Comparison of ENCODE assay signal across 10 cellular contexts in the genomic region with DNA sequence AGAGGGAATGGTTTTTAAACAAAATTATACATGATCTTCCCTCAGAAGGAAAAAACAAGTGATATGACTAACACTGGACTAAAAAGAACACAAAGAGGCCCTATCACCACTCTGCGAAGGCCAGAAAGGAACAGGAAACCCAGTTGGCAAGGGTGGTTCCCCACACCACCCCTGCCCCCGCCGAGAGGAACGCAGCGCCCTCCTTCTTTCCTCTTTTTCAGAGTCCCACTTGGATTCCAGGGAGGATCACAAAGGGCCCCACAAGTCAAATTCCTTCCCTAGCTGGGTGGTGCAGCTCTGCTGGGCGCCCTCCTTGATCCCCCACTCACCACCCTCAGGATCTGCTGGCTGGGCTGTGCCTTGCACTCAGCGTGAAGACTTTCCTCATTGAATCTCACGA. TPM values are rescaled to one million over a fixed set of nuclear protein-coding genes. Genes with fewer than 3 reads are reported as not detected.
A peak's percentile ranks its signal among the peaks of the same experiment; 100 is the strongest.
DNase-seq lines count a peak whose midpoint lies in the region; ATAC-seq and TF ChIP-seq lines count a peak whose summit lies in the region.
"Had no signal": no experiment of that assay in that cellular context is flagged by ENCODE, and none has a peak within 500 bp of the region (broad histone marks: within the 10 kb centered on the region; RNA-seq: fewer than 3 reads in every experiment).

No MANE protein-coding gene starts in this region.

- no peak for TF ChIP-seq CTCF in tibial artery (IDR thresholded peaks at IDR 0.05)
- TF ChIP-seq CTCF in GM20000 (IDR thresholded peaks at IDR 0.05; ENCODE audit: extremely low read depth, missing control alignments) = no peak
- TF ChIP-seq CTCF in OCI-LY7 (conservative IDR thresholded peaks at IDR 0.05; ENCODE audit: low read length) = no peak

- intact Hi-C loops in right cardiac atrium (cut with DNase I) = no loop called here
- intact Hi-C loops in tibial artery (cut with DNase I; ENCODE audit: low total_unique reads) = no loop called here
- intact Hi-C loops in OCI-LY7 (cut with micrococcal nuclease; ENCODE audit: unreplicated experiment) = no loop called here

- BruUV-seq in OCI-LY7 (replicated peaks; lab: Mats Ljungman, UMichigan) = no TSS peak

- CTCF ChIA-PET in OCI-LY7 (lab: Charles Lee; ENCODE audit: unreplicated experiment) = no interaction called here

- H3K9me2 ChIP-seq in OCI-LY7 (ENCODE audit: insufficient read depth, low read length) = no peaks in the 10 kb centered on the region

- H3K36me3 ChIP-seq in tibial artery (no peaks in the 10 kb centered on the region), OCI-LY7 (ENCODE audit: insufficient read depth, low read length) (no peaks in the 10 kb centered on the region)

- H2AFZ ChIP-seq in OCI-LY7 (ENCODE audit: low read length) = no peak overlapping the region

- H3K27ac ChIP-seq in right cardiac atrium (ENCODE audit: low read length) = peak overlapping the region; percentile 32
- H3K27ac ChIP-seq in tibial artery = peak overlapping the region; percentile 36 to 40
- H3K27ac ChIP-seq in OCI-LY7 (ENCODE audit: low read depth, low read length, poor library complexity, severe bottlenecking) = no peak overlapping the region

- H3K9me3 ChIP-seq in right cardiac atrium (ENCODE audit: control insufficient read depth, low read length) (no peaks in the 10 kb centered on the region), tibial artery (no peaks in the 10 kb centered on the region), OCI-LY7 (ENCODE audit: low read length) (no peaks in the 10 kb centered on the region)

- H3K79me2 ChIP-seq in OCI-LY7 (ENCODE audit: insufficient read depth, low read depth, low read length) = no peaks in the 10 kb centered on the region

- no peak overlapping the region for H3K4me2 ChIP-seq in OCI-LY7 (ENCODE audit: low read length)

- 54% methylated on average over 8 of the region's 8 CpGs for WGBS in right cardiac atrium

- no peaks in the 10 kb centered on the region for H4K20me1 ChIP-seq in OCI-LY7 (ENCODE audit: insufficient read depth, low read length)

- peaks cover 24% of the 10 kb centered on the region for H3K4me1 ChIP-seq in right cardiac atrium (ENCODE audit: control insufficient read depth, insufficient read depth, low read length)
- H3K4me1 ChIP-seq in tibial artery = peaks cover 0 to 52% (median 0%) of the 10 kb centered on the region in 4 donors
- no peaks in the 10 kb centered on the region for H3K4me1 ChIP-seq in OCI-LY7 (ENCODE audit: insufficient read depth, low read length, poor library complexity, severe bottlenecking)

- H3K4me3 ChIP-seq in right cardiac atrium (ENCODE audit: low read length) (no peak overlapping the region), tibial artery (no peak overlapping the region), OCI-LY7 (ENCODE audit: low read depth, low read length, poor library complexity, severe bottlenecking) (no peak overlapping the region)
- H3K4me3 ChIP-seq: lung had no signal

- DNase-seq in activated naive CD4-positive, alpha-beta T cell treated with Interleukin-2 at 50 U/mL for 16 hours = peak; percentile 32
- no peak for DNase-seq in activated naive CD4-positive, alpha-beta T cell (lab: John Stamatoyannopoulos, UW)
- DNase-seq in UCSD-AML1 (lab: John Stamatoyannopoulos, UW; ENCODE audit: unreplicated experiment) (peak; percentile 68), right cardiac atrium (peak; percentile 53 to 74 (median 73)), tibial artery (peak in 1 of 2 donors; percentile 53), GM20000 (ENCODE audit: low spot score) (no peak), OCI-LY7 (ENCODE audit: low spot score) (no peak)
- DNase-seq: NCI-H1930 had no signal

- ATAC-seq in right cardiac atrium (peak; percentile 62 to 70), HG02623 (IDR thresholded peaks at IDR 0.05; ENCODE audit: unreplicated experiment) (no peak)

- POLR2A ChIA-PET in OCI-LY7 (lab: Charles Lee) = interaction anchor here (0.6 to 1.2 kb wide), 3 partner anchors 17 to 125 kb away, joined by 3 read pairs; no protein-coding TSS in a partner anchor

- H3K27me3 ChIP-seq in right cardiac atrium (ENCODE audit: control insufficient read depth, insufficient read depth) (no peaks in the 10 kb centered on the region), tibial artery (no peaks in the 10 kb centered on the region)

RNA-seq across cellular contexts. Expression of gene PLA1A, which starts 29.8 kb away (rescaled TPM):
- total RNA-seq in right cardiac atrium = 1 to 10 TPM; 4.3 to 7.5 (median 5.5) TPM
- 4.4 TPM for polyA plus RNA-seq in right cardiac atrium
- total RNA-seq in OCI-LY7 (2014; rRNA removed; shearing (Covaris generic)) = not detected in 2 replicates
- not detected in 2 replicates for total RNA-seq in OCI-LY7 (2022)

RNA-seq across cellular contexts. Expression of gene POPDC2, which starts 32.9 kb away (rescaled TPM):
- total RNA-seq in right cardiac atrium (100 to 1,000 TPM; 348 to 827 (median 453) TPM), OCI-LY7 (2022) (0.96 and 1.3 TPM in 2 replicates)
- polyA plus RNA-seq in right cardiac atrium = 504 TPM
- total RNA-seq in OCI-LY7 (2014; rRNA removed; shearing (Covaris generic)) = 0.16 and 1.1 TPM in 2 replicates

RNA-seq across cellular contexts. Expression of gene ADPRH, which starts 48.2 kb away (rescaled TPM):
- total RNA-seq in right cardiac atrium = 10 to 100 TPM in 3 of 4 donors, 1 to 10 TPM in 1; 9.5 to 11.9 (median 10.3) TPM
- polyA plus RNA-seq in right cardiac atrium = 6.5 TPM
- total RNA-seq in OCI-LY7 (2014; rRNA removed; shearing (Covaris generic)) = not detected in 2 replicates
- total RNA-seq in OCI-LY7 (2022) = not detected in 2 replicates

RNA-seq across cellular contexts. Expression of gene COX17, which starts 49.7 kb away (rescaled TPM):
- total RNA-seq in right cardiac atrium (100 to 1,000 TPM; 108 to 138 (median 132) TPM), OCI-LY7 (2022) (78.5 and 80.0 TPM in 2 replicates)
- polyA plus RNA-seq in right cardiac atrium = 622 TPM
- 77.3 and 109 TPM in 2 replicates for total RNA-seq in OCI-LY7 (2014; rRNA removed; shearing (Covaris generic))

Comparison
In these comparisons a context has a peak if more than half of its experiments do, and no peak if none do; other contexts are left out.
1. DNase-seq: peak in activated naive CD4-positive, alpha-beta T cell treated with Interleukin-2 at 50 U/mL for 16 hours (single experiment), UCSD-AML1 (single experiment) and right cardiac atrium (3 of 3); none in activated naive CD4-positive, alpha-beta T cell (0 of 4), GM20000 (single experiment) and OCI-LY7 (single experiment).
2. RNA of gene PLA1A, which starts 29.8 kb away (total RNA-seq): 4.3 to 7.5 TPM in right cardiac atrium; not detected in OCI-LY7; every median in the first group is over 4 times any median in the second.
3. RNA of gene POPDC2, which starts 32.9 kb away (total RNA-seq): 348 to 827 TPM in right cardiac atrium; 0.16 to 1.3 TPM in OCI-LY7; every median in the first group is over 100 times any median in the second.
4. RNA of gene ADPRH, which starts 48.2 kb away (total RNA-seq): 9.5 to 11.9 TPM in right cardiac atrium; not detected in OCI-LY7; every median in the first group is over 10 times any median in the second.